Comparison of ENCODE assay signal across 9 cellular contexts in the genomic region with DNA sequence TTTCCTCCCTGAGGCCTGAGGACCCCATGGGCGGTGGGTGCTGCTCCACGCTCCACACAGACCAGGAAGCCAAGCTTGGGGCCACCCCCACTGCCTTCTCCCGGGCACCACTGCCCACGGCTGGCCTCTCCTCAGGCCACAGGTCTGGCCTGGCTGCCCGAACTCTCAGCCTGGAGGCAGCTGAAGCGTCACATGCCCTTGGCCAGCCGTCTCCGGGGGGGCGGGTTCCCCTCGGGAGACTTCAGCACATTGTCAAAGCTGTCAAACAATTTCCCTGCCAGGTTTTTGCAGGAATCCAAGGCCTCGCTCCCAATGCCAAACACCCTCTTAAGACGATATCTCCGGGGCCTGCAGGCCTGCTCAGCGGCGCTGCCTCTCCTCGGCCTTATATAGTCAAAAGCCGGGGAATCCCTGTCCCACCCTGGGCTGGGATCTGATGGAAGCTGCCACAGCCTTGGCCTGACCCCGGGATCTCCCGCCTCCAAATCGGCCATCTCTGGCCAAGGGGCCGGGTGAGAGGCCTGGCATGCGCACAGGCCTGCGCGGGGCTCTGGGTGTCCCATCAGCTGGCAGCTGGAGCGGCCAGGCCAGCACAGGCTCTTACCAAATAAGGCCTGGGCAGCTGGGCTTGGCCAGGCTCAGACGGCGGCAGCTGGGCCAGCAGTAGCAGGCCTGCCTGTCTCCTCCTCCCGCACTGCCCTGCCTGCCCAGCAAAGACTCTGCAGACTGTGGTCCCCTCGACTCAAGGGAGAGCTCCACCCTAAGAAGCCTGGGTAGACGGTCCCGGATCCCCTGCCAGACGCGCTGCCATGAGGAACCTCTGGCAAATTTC. TPM values are rescaled to one million over a fixed set of nuclear protein-coding genes. Genes with fewer than 3 reads are reported as not detected.
DNase-seq lines count a peak whose midpoint lies in the region; ATAC-seq and TF ChIP-seq lines count a peak whose summit lies in the region.
"Had no signal": no experiment of that assay in that cellular context is flagged by ENCODE, and none has a peak within 500 bp of the region (broad histone marks: within the 10 kb centered on the region; RNA-seq: fewer than 3 reads in every experiment).

No MANE protein-coding gene starts in this region.

- H3K4me3 Mint-ChIP-seq in activated naive CD8-positive, alpha-beta T cell treated with anti-CD3 and anti-CD28 coated beads for 36 hours, result no peak overlapping the region

- no peak overlapping the region for H3K27ac Mint-ChIP-seq in activated naive CD8-positive, alpha-beta T cell treated with anti-CD3 and anti-CD28 coated beads for 36 hours

- no peak overlapping the region for H3K4ac ChIP-seq in mesenchymal stem cell (ENCODE audit: low read depth in 1 of 2, low read length in 2 of 2)

- no peak for ATAC-seq in GM19452 (IDR thresholded peaks at IDR 0.05; ENCODE audit: unreplicated experiment)

- 79% methylated on average over 33 of the region's 33 CpGs for WGBS in mesenchymal stem cell

- intact Hi-C loops in tibial artery (cut with DNase I; ENCODE audit: low total_unique reads), result no loop called here

- H2AK5ac ChIP-seq in mesenchymal stem cell (ENCODE audit: low read length, severe bottlenecking), result no peak overlapping the region

- no peaks in the 10 kb centered on the region for H3K27me3 Mint-ChIP-seq in activated naive CD8-positive, alpha-beta T cell treated with anti-CD3 and anti-CD28 coated beads for 36 hours

- H3K23ac ChIP-seq in mesenchymal stem cell (ENCODE audit: low read length in 2 of 2), result no peak overlapping the region

- H3K4me3 ChIP-seq in epithelial cell of esophagus (ENCODE audit: low read length), result no peak overlapping the region
- no peak overlapping the region for H3K4me3 ChIP-seq in mesenchymal stem cell (ENCODE audit: insufficient read depth in 1 of 2, low read depth in 1 of 2, low read length in 2 of 2)
- no peak overlapping the region for H3K4me3 ChIP-seq in tibial artery

- H4K91ac ChIP-seq in mesenchymal stem cell (ENCODE audit: low read length), result no peak overlapping the region

- no peak overlapping the region for H3K4me2 ChIP-seq in mesenchymal stem cell (ENCODE audit: low read length, poor library complexity, severe bottlenecking)

- H3K27ac ChIP-seq in mesenchymal stem cell (ENCODE audit: low read length, poor library complexity, severe bottlenecking), result no peak overlapping the region
- peak overlapping the region; percentile 88 to 95 for H3K27ac ChIP-seq in tibial artery

- peak; percentile 83 for DNase-seq in NCI-H2196 (lab: John Stamatoyannopoulos, UW; ENCODE audit: unreplicated experiment)
- peak; percentile 42 for DNase-seq in epithelial cell of esophagus (ENCODE audit: low read depth)
- DNase-seq in mesenchymal stem cell, result no peak
- peak; percentile 88 to 97 for DNase-seq in tibial artery
- no peak for DNase-seq in GDM1 (lab: John Stamatoyannopoulos, UW)
- no peak for DNase-seq in activated naive CD8-positive, alpha-beta T cell treated with anti-CD3 and anti-CD28 coated beads for 36 hours
- DNase-seq in dedifferentiated amniotic fluid mesenchymal stem cell (ENCODE audit: extremely low spot score), result no peak
- DNase-seq: activated naive CD4-positive, alpha-beta T cell treated with Interleukin-2 at 50 U/mL for 16 hours had no signal

- peaks cover 7% of the 10 kb centered on the region for H3K9me3 ChIP-seq in mesenchymal stem cell (ENCODE audit: control insufficient read depth, low read length)
- H3K9me3 ChIP-seq in tibial artery, result no peaks in the 10 kb centered on the region

- H3K27me3 ChIP-seq in mesenchymal stem cell (ENCODE audit: control insufficient read depth in 1 of 2, insufficient read depth in 1 of 2, low read length in 2 of 2) (peaks cover 9 to 18% of the 10 kb centered on the region in 2 experiments), tibial artery (no peaks in the 10 kb centered on the region)

- no peak overlapping the region for H3K14ac ChIP-seq in mesenchymal stem cell (ENCODE audit: low read length in 2 of 2)

- no peak for TF ChIP-seq CTCF in epithelial cell of esophagus (IDR thresholded peaks at IDR 0.05; ENCODE audit: insufficient read depth, low read depth, low read length, missing control alignments)
- no peak for TF ChIP-seq CTCF in tibial artery (IDR thresholded peaks at IDR 0.05)

- H4K8ac ChIP-seq in mesenchymal stem cell (ENCODE audit: low read length), result no peak overlapping the region

- H3K4me1 ChIP-seq in mesenchymal stem cell (ENCODE audit: control insufficient read depth, insufficient read depth, low read depth, low read length) (peaks cover 9% of the 10 kb centered on the region), tibial artery (peaks cover 16 to 85% (median 66%) of the 10 kb centered on the region in 4 donors)

- no peak overlapping the region for H2BK5ac ChIP-seq in mesenchymal stem cell (ENCODE audit: low read depth, low read length, poor library complexity, severe bottlenecking)

- H2BK120ac ChIP-seq in mesenchymal stem cell (ENCODE audit: low read depth, low read length), result no peak overlapping the region

- H2AFZ ChIP-seq in mesenchymal stem cell (ENCODE audit: low read depth, low read length), result no peak overlapping the region

- H3K79me1 ChIP-seq in mesenchymal stem cell (replicated peaks; ENCODE audit: low read length, poor library complexity, severe bottlenecking), result no peaks in the 10 kb centered on the region

- H3K36me3 ChIP-seq in mesenchymal stem cell (ENCODE audit: control insufficient read depth in 1 of 2, insufficient read depth in 2 of 2, low read depth in 1 of 2, low read length in 2 of 2), result no peaks in the 10 kb centered on the region
- no peaks in the 10 kb centered on the region for H3K36me3 ChIP-seq in tibial artery

- H2BK12ac ChIP-seq in mesenchymal stem cell (ENCODE audit: low read length in 2 of 2), result no peak overlapping the region

- no peak overlapping the region for H3K18ac ChIP-seq in mesenchymal stem cell (ENCODE audit: low read depth in 1 of 2, low read length in 2 of 2)

- H3K4me1 Mint-ChIP-seq in activated naive CD8-positive, alpha-beta T cell treated with anti-CD3 and anti-CD28 coated beads for 36 hours, result peaks cover 2% of the 10 kb centered on the region

- no peaks in the 10 kb centered on the region for H3K36me3 Mint-ChIP-seq in activated naive CD8-positive, alpha-beta T cell treated with anti-CD3 and anti-CD28 coated beads for 36 hours

- peak overlapping the region; percentile 20 for H2BK15ac ChIP-seq in mesenchymal stem cell (ENCODE audit: low read depth, poor library complexity, severe bottlenecking)

- peaks cover 1% of the 10 kb centered on the region for H3K9me3 Mint-ChIP-seq in activated naive CD8-positive, alpha-beta T cell treated with anti-CD3 and anti-CD28 coated beads for 36 hours

- peak overlapping the region; percentile 77 for H3K9ac ChIP-seq in mesenchymal stem cell (ENCODE audit: low read length)

RNA-seq across cellular contexts. Expression of a gene that starts 49.7 kb away (rescaled TPM):
- polyA plus RNA-seq in mesenchymal stem cell (2013, experiment 1 of 2), result 4.6 TPM
- polyA plus RNA-seq in mesenchymal stem cell (2013, experiment 2 of 2), result 4.8 TPM
- 100 to 1,000 TPM; 142 to 144 TPM for total RNA-seq in activated naive CD8-positive, alpha-beta T cell treated with anti-CD3 and anti-CD28 coated beads for 36 hours

Comparison
In these comparisons a context has a peak if more than half of its experiments do, and no peak if none do; other contexts are left out.
1. DNase-seq: peak in NCI-H2196 (single experiment), epithelial cell of esophagus (single experiment) and tibial artery (2 of 2); none in mesenchymal stem cell (single experiment), GDM1 (single experiment), activated naive CD8-positive, alpha-beta T cell treated with anti-CD3 and anti-CD28 coated beads for 36 hours (single experiment) and dedifferentiated amniotic fluid mesenchymal stem cell (single experiment).